ENCODE assay signal across 8 cellular contexts in genomic region chr7:108181073-108181985, GRCh38. TPM values are rescaled to one million over a fixed set of nuclear protein-coding genes. Genes with fewer than 3 reads are reported as not detected.
DNase-seq lines count a peak whose midpoint lies in the region; ATAC-seq, FAIRE-seq and TF ChIP-seq lines count a peak whose summit lies in the region.

No MANE protein-coding gene starts in this region.

- H3K9me3 ChIP-seq in AG04450 (ENCODE audit: control insufficient read depth, insufficient read depth, low read length), result no peaks in the 10 kb centered on the region
- no peaks in the 10 kb centered on the region for H3K9me3 ChIP-seq in MM.1S (replicated peaks; ENCODE audit: insufficient read depth, low read length)
- H3K9me3 ChIP-seq in RWPE2 (ENCODE audit: severe bottlenecking), result no peaks in the 10 kb centered on the region
- H3K9me3 ChIP-seq in neural cell (ENCODE audit: low read length), result no peaks in the 10 kb centered on the region

- peaks cover 7% of the 10 kb centered on the region for H3K27me3 ChIP-seq in AG04450 (ENCODE audit: control insufficient read depth, insufficient read depth, low read length)
- no peaks in the 10 kb centered on the region for H3K27me3 ChIP-seq in MM.1S (replicated peaks; ENCODE audit: insufficient read depth, low read length)
- H3K27me3 ChIP-seq in RWPE2 (ENCODE audit: insufficient read depth, poor library complexity, severe bottlenecking), result no peaks in the 10 kb centered on the region
- H3K27me3 ChIP-seq in neural cell (ENCODE audit: insufficient read depth, low read depth, low read length), result no peaks in the 10 kb centered on the region

- TF ChIP-seq CTCF in AG04450 (IDR thresholded peaks at IDR 0.05; ENCODE audit: low read depth, low read length), result peak; percentile 67
- peak; percentile 90 for TF ChIP-seq CTCF in MM.1S (IDR thresholded peaks at IDR 0.05; ENCODE audit: low read length)
- TF ChIP-seq CTCF in RWPE2 (IDR thresholded peaks at IDR 0.05; ENCODE audit: poor library complexity, severe bottlenecking), result peak; percentile 87
- peak; percentile 89 for TF ChIP-seq CTCF in neural cell (IDR thresholded peaks at IDR 0.05; ENCODE audit: poor library complexity, severe bottlenecking)

- no peak for TF ChIP-seq POLR2A in GM12892 (IDR thresholded peaks at IDR 0.05; ENCODE audit: low read depth, low read length)

- ATAC-seq in RWPE2 (ENCODE audit: low read depth) (0 out of 3 replicates have a peak, but pooled peaks have one; percentile 35), GM18517 (IDR thresholded peaks at IDR 0.05; ENCODE audit: unreplicated experiment) (no peak)

- no peaks in the 10 kb centered on the region for H3K79me2 ChIP-seq in MM.1S (ENCODE audit: low read length)
- no peaks in the 10 kb centered on the region for H3K79me2 ChIP-seq in neural cell (replicated peaks; ENCODE audit: insufficient read depth, low read length)

- no peak for TF ChIP-seq EP300 in neural cell (conservative IDR thresholded peaks at IDR 0.05; ENCODE audit: poor library complexity, severe bottlenecking)

- no peak overlapping the region for H3K27ac Mint-ChIP-seq in activated CD4-positive, alpha-beta memory T cell treated with anti-CD3 and anti-CD28 coated beads for 36 hours

- DNase-seq in AG04450 (ENCODE audit: low read depth, low spot score) (peak; percentile 30), GM12892 (ENCODE audit: insufficient read length) (no peak), MM.1S (peak; percentile 58), RWPE2 (ENCODE audit: low spot score) (no peak), fibroblast of gingiva (ENCODE audit: low read depth) (peak; percentile 44)
- no peak for DNase-seq in activated CD4-positive, alpha-beta memory T cell treated with anti-CD3 and anti-CD28 coated beads for 36 hours

- H3F3A ChIP-seq in MM.1S (ENCODE audit: insufficient read depth, low read length) (no peaks in the 10 kb centered on the region), neural cell (ENCODE audit: insufficient read depth, low read length, poor library complexity, severe bottlenecking) (no peaks in the 10 kb centered on the region)

- H3K36me3 ChIP-seq in MM.1S (replicated peaks; ENCODE audit: insufficient read depth, low read length) (no peaks in the 10 kb centered on the region), RWPE2 (ENCODE audit: low read depth) (no peaks in the 10 kb centered on the region), neural cell (ENCODE audit: insufficient read depth, low read length) (no peaks in the 10 kb centered on the region)

- intact Hi-C loops in activated CD4-positive, alpha-beta memory T cell treated with anti-CD3 and anti-CD28 coated beads for 36 hours (cut with micrococcal nuclease), result loop anchor here (1.0 kb wide), 2 partner anchors 279 to 316 kb away; no protein-coding TSS in a partner anchor

- H3K4me3 ChIP-seq in AG04450 (ENCODE audit: low read depth, low read length), result no peak overlapping the region
- H3K4me3 ChIP-seq in MM.1S (ENCODE audit: low read length), result no peak overlapping the region
- no peak overlapping the region for H3K4me3 ChIP-seq in RWPE2 (ENCODE audit: severe bottlenecking)
- no peak overlapping the region for H3K4me3 ChIP-seq in neural cell (ENCODE audit: low read length)

- H4K20me1 ChIP-seq in MM.1S (ENCODE audit: insufficient read depth, low read length) (no peaks in the 10 kb centered on the region), neural cell (ENCODE audit: insufficient read depth) (no peaks in the 10 kb centered on the region)

- no peaks in the 10 kb centered on the region for H3K36me3 Mint-ChIP-seq in activated CD4-positive, alpha-beta memory T cell treated with anti-CD3 and anti-CD28 coated beads for 36 hours

- no peaks in the 10 kb centered on the region for H3K9me3 Mint-ChIP-seq in activated CD4-positive, alpha-beta memory T cell treated with anti-CD3 and anti-CD28 coated beads for 36 hours

- CTCF ChIA-PET in AG04450 (lab: Charles Lee), result interaction anchor here (0.5 to 6.2 kb wide), 13 partner anchors 8 to 322 kb away, joined by 3 to 72 read pairs (median 4); no protein-coding TSS in a partner anchor
- CTCF ChIA-PET in activated CD4-positive, alpha-beta memory T cell treated with anti-CD3 and anti-CD28 coated beads for 36 hours (lab: Charles Lee), result interaction anchor here (0.6 to 1.5 kb wide), 7 partner anchors 17 to 326 kb away, joined by 3 to 13 read pairs (median 4); no protein-coding TSS in a partner anchor

- H3K9ac ChIP-seq in MM.1S (ENCODE audit: low read length) (no peak overlapping the region), neural cell (ENCODE audit: low read length) (no peak overlapping the region)

- no peak overlapping the region for H3K4me3 Mint-ChIP-seq in activated CD4-positive, alpha-beta memory T cell treated with anti-CD3 and anti-CD28 coated beads for 36 hours

- H3K27me3 Mint-ChIP-seq in activated CD4-positive, alpha-beta memory T cell treated with anti-CD3 and anti-CD28 coated beads for 36 hours, result peaks cover 2% of the 10 kb centered on the region

- peak; percentile 60 for FAIRE-seq in GM12892 (lab: Jason Lieb, UNC)

- H3K4me1 ChIP-seq in MM.1S (ENCODE audit: low read length), result no peaks in the 10 kb centered on the region
- no peaks in the 10 kb centered on the region for H3K4me1 ChIP-seq in RWPE2 (ENCODE audit: insufficient read depth, poor library complexity, severe bottlenecking)

- no peaks in the 10 kb centered on the region for H3K4me1 Mint-ChIP-seq in activated CD4-positive, alpha-beta memory T cell treated with anti-CD3 and anti-CD28 coated beads for 36 hours (ENCODE audit: low read depth)

- no peak overlapping the region for H2AFZ ChIP-seq in MM.1S (ENCODE audit: low read length)
- H2AFZ ChIP-seq in neural cell (ENCODE audit: low read depth, low read length), result no peak overlapping the region

- H3K4me2 ChIP-seq in MM.1S (ENCODE audit: low read depth, low read length) (no peak overlapping the region), neural cell (ENCODE audit: low read length) (no peak overlapping the region)

- H3K27ac ChIP-seq in AG04450 (ENCODE audit: low read depth, low read length) (no peak overlapping the region), MM.1S (ENCODE audit: low read length) (no peak overlapping the region), RWPE2 (ENCODE audit: poor library complexity, severe bottlenecking) (no peak overlapping the region), neural cell (ENCODE audit: low read length) (no peak overlapping the region)

- POLR2A ChIA-PET in AG04450 (lab: Yijun Ruan, JAX), result no interaction called here
- POLR2A ChIA-PET in activated CD4-positive, alpha-beta memory T cell treated with anti-CD3 and anti-CD28 coated beads for 36 hours (lab: Charles Lee), result no interaction called here

- TF ChIP-seq RAD21 in neural cell (conservative IDR thresholded peaks at IDR 0.05), result peak; percentile 90

- no peaks in the 10 kb centered on the region for H3K9me2 ChIP-seq in MM.1S (replicated peaks; ENCODE audit: insufficient read depth, low read length)
- H3K9me2 ChIP-seq in neural cell (ENCODE audit: insufficient read depth, low read length), result no peaks in the 10 kb centered on the region

TF ChIP-seq in neural cell, 6 proteins besides CTCF, POLR2A, EP300 and RAD21:
- TF ChIP-seq TAF1 (IDR thresholded peaks at IDR 0.05; ENCODE audit: low read depth), result no peak
- TF ChIP-seq SMC3 (conservative IDR thresholded peaks at IDR 0.05; ENCODE audit: poor library complexity), result peak; percentile 89

RNA-seq across cellular contexts. Expression of gene LAMB4, which starts 51.2 kb away (rescaled TPM):
- polyA plus RNA-seq in AG04450 (2011; rRNA removed) (0.30 and 0.33 TPM in 2 replicates), neural cell (0.16 TPM in 1 of 2 replicates, not detected in the other)
- polyA minus RNA-seq in AG04450 (2011; rRNA and poly(A)+ RNA removed), result 0.04 and 0.18 TPM in 2 replicates
- polyA plus RNA-seq in GM12892 (2012; ENCODE audit: missing spikeins), result not detected
- 0.46 and 0.73 TPM in 2 replicates for polyA minus RNA-seq in neural cell
- not detected for total RNA-seq in activated CD4-positive, alpha-beta memory T cell treated with anti-CD3 and anti-CD28 coated beads for 36 hours

Comparison
In these comparisons a context has a peak if more than half of its experiments do, and no peak if none do; other contexts are left out.
1. DNase-seq: peak in AG04450 (single experiment), MM.1S (single experiment) and fibroblast of gingiva (single experiment); none in GM12892 (single experiment), RWPE2 (single experiment) and activated CD4-positive, alpha-beta memory T cell treated with anti-CD3 and anti-CD28 coated beads for 36 hours (single experiment).
2. Peak in every context shown above with its lines, with median percentiles within 50 percentile points of each other: CTCF ChIP-seq.